In the genomic region with DNA sequence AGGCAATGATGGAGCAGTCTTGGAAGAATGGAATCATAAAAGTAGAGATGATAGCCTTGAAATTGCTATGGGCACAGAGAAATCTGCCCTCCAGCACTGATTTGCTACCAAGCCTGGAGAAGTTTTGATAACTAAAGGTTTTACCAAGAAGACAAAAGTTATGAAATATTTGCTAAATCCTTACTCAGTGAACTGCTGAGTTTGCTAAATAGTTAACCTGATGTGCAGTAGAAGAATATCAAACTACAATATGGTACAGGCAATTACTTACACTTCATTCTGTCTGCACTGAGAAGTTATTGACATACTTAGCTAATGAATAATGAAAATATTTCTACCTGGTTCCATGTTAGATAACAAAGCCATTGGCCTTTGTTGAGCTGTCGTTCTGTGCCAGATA, we compare ENCODE assay signal across 37 cellular contexts.
"Had no signal": no experiment of that assay in that cellular context is flagged by ENCODE, and none has a peak within 500 bp of the region (broad histone marks: within the 10 kb centered on the region; RNA-seq: fewer than 3 reads in every experiment).

No MANE protein-coding gene starts in this region.

- H3K36me3 Mint-ChIP-seq: activated CD4-positive, alpha-beta memory T cell treated with anti-CD3 and anti-CD28 coated beads for 36 hours; activated naive CD4-positive, alpha-beta T cell treated with anti-CD3 and anti-CD28 coated beads, Interleukin-2, amount 50 U/mL, for 72 hours; activated naive CD8-positive, alpha-beta T cell treated with anti-CD3 and anti-CD28 coated beads for 36 hours had no signal

- H3K4me1 ChIP-seq: adrenal gland, body of pancreas, breast epithelium had no signal

- H3K4me3 Mint-ChIP-seq: activated B cell treated with CpG ODN at 0.5 μM for 24 hours; activated CD4-positive, alpha-beta memory T cell treated with anti-CD3 and anti-CD28 coated beads for 36 hours; activated CD4-positive, alpha-beta T cell treated with anti-CD3 and anti-CD28 coated beads, Interleukin-2, amount 10 ng/mL, durations not matched to agents 24 days and 14 days; activated CD8-positive, alpha-beta T cell treated with anti-CD3 and anti-CD28 coated beads for 36 hours; activated naive CD4-positive, alpha-beta T cell treated with anti-CD3 and anti-CD28 coated beads for 36 hours; activated naive CD8-positive, alpha-beta T cell treated with anti-CD3 and anti-CD28 coated beads for 36 hours; activated T-cell treated with anti-CD3 and anti-CD28 coated beads, Interleukin-2, amount 50 U/mL, for 4 hours; activated T-cell treated with anti-CD3 and anti-CD28 coated beads, Interleukin-2, amount 50 U/mL, for 72 hours; activated T-helper 1 cell treated with anti-CD3 and anti-CD28 coated beads, Interleukin-12 subunit alpha, Interleukin-12 subunit beta, Interleukin-2, Interleukin-4 antibody, amounts not matched to agents 30 ng/mL and 10 ng/mL and 1 ng/mL, durations not matched to agents 14 hours and 24 hours and 36 hours; activated T-helper 17 cell treated with anti-CD3 and anti-CD28 coated beads, Interleukin-2, amount 50 U/mL, for 72 hours; T-helper 1 cell treated with Interleukin-12 subunit alpha and Interleukin-12 subunit beta and Interleukin-4 antibody, amounts not matched to agents 30 μg/mL and 1 μg/mL, for 36 hours; T-helper 2 cell treated with Interferon-gamma antibody and Interleukin-4, amounts not matched to agents 5 μg/mL and 100 μg/mL, for 36 hours had no signal

- H3K9me3 Mint-ChIP-seq: activated B cell treated with CpG ODN at 0.5 μM for 24 hours; activated CD4-positive, alpha-beta memory T cell treated with anti-CD3 and anti-CD28 coated beads for 36 hours; activated CD4-positive, alpha-beta T cell treated with anti-CD3 and anti-CD28 coated beads, Interleukin-2, amount 10 ng/mL, durations not matched to agents 24 days and 14 days; activated CD8-positive, alpha-beta T cell treated with anti-CD3 and anti-CD28 coated beads for 36 hours; activated naive CD4-positive, alpha-beta T cell treated with anti-CD3 and anti-CD28 coated beads for 36 hours; activated naive CD4-positive, alpha-beta T cell treated with anti-CD3 and anti-CD28 coated beads, Interleukin-2, amount 50 U/mL, for 72 hours; activated naive CD8-positive, alpha-beta T cell treated with anti-CD3 and anti-CD28 coated beads for 36 hours; activated T-cell treated with anti-CD3 and anti-CD28 coated beads, Interleukin-2, amount 50 U/mL, for 4 hours; activated T-helper 1 cell treated with anti-CD3 and anti-CD28 coated beads, Interleukin-12 subunit alpha, Interleukin-12 subunit beta, Interleukin-2, Interleukin-4 antibody, amounts not matched to agents 30 ng/mL and 10 ng/mL and 1 ng/mL, durations not matched to agents 14 hours and 24 hours and 36 hours; activated T-helper 17 cell treated with anti-CD3 and anti-CD28 coated beads, Interleukin-2, amount 50 U/mL, for 72 hours; T-helper 1 cell treated with Interleukin-12 subunit alpha and Interleukin-12 subunit beta and Interleukin-4 antibody, amounts not matched to agents 30 μg/mL and 1 μg/mL, for 36 hours; T-helper 2 cell treated with Interferon-gamma antibody and Interleukin-4, amounts not matched to agents 5 μg/mL and 100 μg/mL, for 36 hours had no signal

- H3K27ac ChIP-seq: adrenal gland, body of pancreas, brain microvascular endothelial cell, breast epithelium, VCaP had no signal

- H3K4me1 Mint-ChIP-seq: activated B cell treated with CpG ODN at 0.5 μM for 24 hours; activated CD4-positive, alpha-beta T cell treated with anti-CD3 and anti-CD28 coated beads, Interleukin-2, amount 10 ng/mL, durations not matched to agents 24 days and 14 days; activated naive CD8-positive, alpha-beta T cell treated with anti-CD3 and anti-CD28 coated beads for 36 hours; activated T-helper 17 cell treated with anti-CD3 and anti-CD28 coated beads, Interleukin-2, amount 50 U/mL, for 72 hours had no signal

- FAIRE-seq: astrocyte, TTC549 had no signal

- H3K4me3 ChIP-seq: adrenal gland, body of pancreas, breast epithelium had no signal

- ATAC-seq: activated CD8-positive, alpha-beta T cell treated with anti-CD3 and anti-CD28 coated beads for 36 hours; activated naive CD4-positive, alpha-beta T cell treated with anti-CD3 and anti-CD28 coated beads, Interleukin-2, amount 50 U/mL, for 72 hours; activated T-cell treated with anti-CD3 and anti-CD28 coated beads, Interleukin-2, amount 50 U/mL, for 4 hours; activated T-cell treated with anti-CD3 and anti-CD28 coated beads, Interleukin-2, amount 50 U/mL, for 72 hours; activated T-helper 17 cell treated with anti-CD3 and anti-CD28 coated beads, Interleukin-2, amount 50 U/mL, for 72 hours; body of pancreas had no signal

- H3K36me3 ChIP-seq: adrenal gland, brain microvascular endothelial cell, breast epithelium had no signal

- H3K9me3 ChIP-seq: adrenal gland, body of pancreas, breast epithelium had no signal

- H3K27me3 ChIP-seq: adrenal gland, body of pancreas, brain microvascular endothelial cell, breast epithelium had no signal

- H3K27ac Mint-ChIP-seq: activated B cell treated with CpG ODN at 0.5 μM for 24 hours; activated CD4-positive, alpha-beta memory T cell treated with anti-CD3 and anti-CD28 coated beads for 36 hours; activated CD4-positive, alpha-beta T cell treated with anti-CD3 and anti-CD28 coated beads, Interleukin-2, amount 10 ng/mL, durations not matched to agents 24 days and 14 days; activated CD8-positive, alpha-beta T cell treated with anti-CD3 and anti-CD28 coated beads for 36 hours; activated naive CD4-positive, alpha-beta T cell treated with anti-CD3 and anti-CD28 coated beads for 36 hours; activated naive CD4-positive, alpha-beta T cell treated with anti-CD3 and anti-CD28 coated beads, Interleukin-2, amount 50 U/mL, for 72 hours; activated naive CD8-positive, alpha-beta T cell treated with anti-CD3 and anti-CD28 coated beads for 36 hours; activated T-cell treated with anti-CD3 and anti-CD28 coated beads, Interleukin-2, amount 50 U/mL, for 72 hours; activated T-helper 1 cell treated with anti-CD3 and anti-CD28 coated beads, Interleukin-12 subunit alpha, Interleukin-12 subunit beta, Interleukin-2, Interleukin-4 antibody, amounts not matched to agents 30 ng/mL and 10 ng/mL and 1 ng/mL, durations not matched to agents 14 hours and 24 hours and 36 hours; activated T-helper 17 cell treated with anti-CD3 and anti-CD28 coated beads, Interleukin-2, amount 50 U/mL, for 72 hours; T-helper 1 cell treated with Interleukin-12 subunit alpha and Interleukin-12 subunit beta and Interleukin-4 antibody, amounts not matched to agents 30 μg/mL and 1 μg/mL, for 36 hours; T-helper 2 cell treated with Interferon-gamma antibody and Interleukin-4, amounts not matched to agents 5 μg/mL and 100 μg/mL, for 36 hours had no signal

- DNase-seq: activated B cell treated with CpG ODN at 0.5 μM for 24 hours; activated CD4-positive, alpha-beta memory T cell treated with anti-CD3 and anti-CD28 coated beads for 36 hours; activated CD4-positive, alpha-beta T cell treated with anti-CD3 and anti-CD28 coated beads for 4 hours; activated CD4-positive, alpha-beta T cell treated with anti-CD3 and anti-CD28 coated beads, Interleukin-2, amount 10 ng/mL, durations not matched to agents 24 days and 14 days; activated CD4-positive, alpha-beta T cell treated with anti-CD3 and anti-CD28 coated beads, Interleukin-2, amount 50 U/mL, for 1 hour; activated CD4-positive, alpha-beta T cell treated with anti-CD3 and anti-CD28 coated beads, Interleukin-2, amount 50 U/mL, for 4 hours; activated CD4-positive, CD25-positive, alpha-beta regulatory T cell treated with anti-CD3 and anti-CD28 coated beads, Interleukin-2, amount 50 U/mL, for 72 hours; activated CD8-positive, alpha-beta memory T cell treated with anti-CD3 and anti-CD28 coated beads, Interleukin-2, amount 50 U/mL, for 4 hours; activated CD8-positive, alpha-beta T cell treated with anti-CD3 and anti-CD28 coated beads for 36 hours; activated effector memory CD4-positive, alpha-beta T cell treated with anti-CD3 and anti-CD28 coated beads, Interleukin-2, amount 50 U/mL, for 16 hours; activated gamma-delta T cell treated with Interleukin-2 at 50 U/mL for 16 hours; activated naive CD4-positive, alpha-beta T cell; activated naive CD4-positive, alpha-beta T cell treated with anti-CD3 and anti-CD28 coated beads for 36 hours; activated naive CD4-positive, alpha-beta T cell treated with anti-CD3 and anti-CD28 coated beads, Interleukin-2, amount 50 U/mL, for 16 hours; activated naive CD8-positive, alpha-beta T cell treated with anti-CD3 and anti-CD28 coated beads for 36 hours; activated T-cell treated with anti-CD3 and anti-CD28 coated beads for 4 hours; activated T-cell treated with anti-CD3 and anti-CD28 coated beads, Interleukin-2, amount 50 U/mL, for 1 hour; activated T-cell treated with anti-CD3 and anti-CD28 coated beads, Interleukin-2, amount 50 U/mL, for 4 hours; activated T-cell treated with anti-CD3 and anti-CD28 coated beads, Interleukin-2, amount 50 U/mL, for 72 hours; adrenal gland; amniotic stem cell; aorta; body of pancreas; brain microvascular endothelial cell; central memory CD4-positive, alpha-beta T cell; T-helper 1 cell; T-helper 2 cell; T-helper 9 cell had no signal
